Comparison of ENCODE assay signal across 23 cellular contexts in the genomic region with DNA sequence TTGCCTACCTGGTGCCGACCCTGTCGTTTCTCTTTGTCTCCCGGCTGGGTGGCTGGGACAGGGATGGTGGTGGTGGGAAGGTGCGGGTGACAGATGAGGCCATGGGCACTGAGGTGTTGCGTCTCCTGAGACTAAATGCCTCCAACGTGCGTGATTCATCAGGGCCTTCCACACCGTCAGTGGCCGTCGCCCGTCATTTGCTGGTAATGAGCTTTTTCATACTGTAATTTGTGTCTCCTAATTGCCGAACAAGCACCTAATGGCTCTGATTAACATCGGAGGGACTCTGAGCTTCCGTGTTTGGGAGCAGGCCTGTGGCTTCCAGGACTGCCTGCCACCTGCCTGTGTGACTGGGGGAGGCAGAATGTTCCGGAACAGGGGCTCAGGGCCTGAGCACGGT. TPM values are rescaled to one million over a fixed set of nuclear protein-coding genes. Genes with fewer than 3 reads are reported as not detected.
DNase-seq lines count a peak whose midpoint lies in the region; ATAC-seq and TF ChIP-seq lines count a peak whose summit lies in the region.
"Had no signal": no experiment of that assay in that cellular context is flagged by ENCODE, and none has a peak within 500 bp of the region (broad histone marks: within the 10 kb centered on the region; RNA-seq: fewer than 3 reads in every experiment).

No MANE protein-coding gene starts in this region.

- peaks cover 68% of the 10 kb centered on the region for H3K4me1 ChIP-seq in RWPE2 (ENCODE audit: insufficient read depth, poor library complexity, severe bottlenecking)
- peaks cover 4 to 99% (median 92%) of the 10 kb centered on the region in 5 donors for H3K4me1 ChIP-seq in subcutaneous abdominal adipose tissue (ENCODE audit: control insufficient read depth in 5 of 5, insufficient read depth in 5 of 5, low read length in 5 of 5)

- H3K4me3 ChIP-seq in RWPE2 (ENCODE audit: severe bottlenecking): no peak overlapping the region
- H3K4me3 ChIP-seq in subcutaneous abdominal adipose tissue (ENCODE audit: low read depth in 1 of 5, low read length in 5 of 5): no peak overlapping the region
- H3K4me3 ChIP-seq: Peyer's patch, spleen had no signal

- peak overlapping the region in 1 of 5 donors; percentile 21 for H3K9ac ChIP-seq in subcutaneous abdominal adipose tissue (ENCODE audit: low read length in 5 of 5)

- TF ChIP-seq CTCF in C4-2B (conservative IDR thresholded peaks at IDR 0.05): no peak
- no peak for TF ChIP-seq CTCF in RWPE2 (IDR thresholded peaks at IDR 0.05; ENCODE audit: poor library complexity, severe bottlenecking)

- H3K27me3 ChIP-seq in RWPE2 (ENCODE audit: insufficient read depth, poor library complexity, severe bottlenecking): no peaks in the 10 kb centered on the region
- no peaks in the 10 kb centered on the region for H3K27me3 ChIP-seq in subcutaneous abdominal adipose tissue (ENCODE audit: control insufficient read depth in 5 of 5, insufficient read depth in 4 of 5, low read length in 5 of 5)
- H3K27me3 ChIP-seq: Peyer's patch, spleen had no signal

- H3K27ac ChIP-seq in C4-2B (peak overlapping the region; percentile 96), RWPE2 (ENCODE audit: poor library complexity, severe bottlenecking) (peak overlapping the region; percentile 80), subcutaneous abdominal adipose tissue (ENCODE audit: low read depth, low read length) (peak overlapping the region; percentile 76)
- H3K27ac ChIP-seq: WERI-Rb-1 had no signal

- ATAC-seq in RWPE2 (ENCODE audit: low read depth): no peak
- ATAC-seq in left lobe of liver: peak; percentile 0
- no peak for ATAC-seq in GM18870 (IDR thresholded peaks at IDR 0.05; ENCODE audit: unreplicated experiment)
- ATAC-seq in HG02884 (IDR thresholded peaks at IDR 0.05; ENCODE audit: unreplicated experiment): no peak
- ATAC-seq: activated naive CD8-positive, alpha-beta T cell treated with anti-CD3 and anti-CD28 coated beads, Interleukin-2, amount 50 U/mL, for 24 hours had no signal

- H3K36me3 ChIP-seq in RWPE2 (ENCODE audit: low read depth) (no peaks in the 10 kb centered on the region), subcutaneous abdominal adipose tissue (ENCODE audit: control insufficient read depth in 5 of 5, insufficient read depth in 5 of 5, low read length in 5 of 5) (no peaks in the 10 kb centered on the region)
- H3K36me3 ChIP-seq: Peyer's patch, WERI-Rb-1 had no signal

- DNase-seq in RWPE2 (ENCODE audit: low spot score) (no peak), left lobe of liver (ENCODE audit: low spot score) (no peak), NCI-H2196 (lab: John Stamatoyannopoulos, UW; ENCODE audit: unreplicated experiment) (no peak)
- DNase-seq: activated CD4-positive, alpha-beta T cell treated with anti-CD3 and anti-CD28 coated beads, Interleukin-2, amount 50 U/mL, for 48 hours; activated CD8-positive, alpha-beta memory T cell treated with anti-CD3 and anti-CD28 coated beads, Interleukin-2, amount 50 U/mL, for 48 hours; activated effector memory CD4-positive, alpha-beta T cell treated with Interleukin-2 at 50 U/mL for 16 hours; activated naive CD8-positive, alpha-beta T cell treated with anti-CD3 and anti-CD28 coated beads, Interleukin-2, amount 50 U/mL, for 24 hours; CD4-positive, alpha-beta memory T cell; DMS153; H9; NCI-H1092 treated with DMSO at 0.1 percent for 48 hours; NCI-H2107; NCI-H510A treated with DMSO at 0.1 percent for 48 hours; spleen; stimulated activated CD4-positive, alpha-beta T cell treated with anti-CD3 and anti-CD28 coated beads, Interleukin-4, amount 100 ng/mL, for 1 hour; stimulated activated naive CD4-positive, alpha-beta T cell treated with Interleukin-2 at 50 U/mL for 16 hours; T-helper 2 cell; WERI-Rb-1 had no signal

- H3K9me3 ChIP-seq in RWPE2 (ENCODE audit: severe bottlenecking): no peaks in the 10 kb centered on the region
- no peaks in the 10 kb centered on the region for H3K9me3 ChIP-seq in subcutaneous abdominal adipose tissue (ENCODE audit: control insufficient read depth in 5 of 5, low read length in 5 of 5)
- H3K9me3 ChIP-seq: Peyer's patch, spleen had no signal

RNA-seq across cellular contexts. Expression of a gene that starts 35.2 kb away (rescaled TPM):
- 163 TPM for total RNA-seq in left lobe of liver
